9 cellular contexts compared by ENCODE assay signal in the genomic region with DNA sequence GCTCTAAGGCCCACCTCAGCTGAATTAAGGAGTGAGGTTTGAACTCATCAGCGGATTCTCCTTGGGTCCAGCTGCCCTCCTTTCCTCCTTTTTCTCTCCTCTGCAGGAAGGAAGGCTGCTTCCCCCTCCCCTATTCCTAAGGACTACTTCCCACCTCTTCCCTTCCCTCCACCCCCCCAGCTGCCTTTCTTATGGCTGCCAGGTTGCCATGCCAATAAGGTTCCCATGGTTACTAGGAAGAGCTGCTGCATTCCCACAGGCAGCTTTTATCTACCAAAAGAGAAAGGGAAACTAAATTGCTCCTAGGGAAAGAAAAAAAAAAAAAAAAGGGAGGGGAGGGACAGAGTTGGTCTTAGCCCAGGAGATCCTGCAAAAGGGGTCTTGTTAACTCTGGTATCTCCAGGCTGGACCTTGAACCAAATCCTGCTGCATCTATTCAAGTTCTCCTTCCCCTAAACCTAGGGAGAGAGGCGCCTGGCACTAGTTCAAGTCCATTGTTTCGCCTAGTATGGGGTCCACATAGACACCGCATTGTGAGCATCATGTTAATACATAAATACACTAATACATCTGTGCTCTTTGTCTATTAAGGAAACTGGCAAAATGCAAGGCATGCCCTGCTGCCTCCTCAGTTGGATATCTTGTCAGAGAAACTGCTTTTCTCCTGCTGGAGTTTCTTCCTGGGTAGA. TPM values are rescaled to one million over a fixed set of nuclear protein-coding genes. Genes with fewer than 3 reads are reported as not detected.
DNase-seq lines count a peak whose midpoint lies in the region; ATAC-seq, FAIRE-seq and TF ChIP-seq lines count a peak whose summit lies in the region.
"Had no signal": no experiment of that assay in that cellular context is flagged by ENCODE, and none has a peak within 500 bp of the region (broad histone marks: within the 10 kb centered on the region; RNA-seq: fewer than 3 reads in every experiment).

No MANE protein-coding gene starts in this region.

- peak overlapping the region; percentile 12 for H3K4me3 ChIP-seq in skeletal muscle cell (ENCODE audit: low read depth, low read length)

- DNase-seq in NCI-H2171 treated with DMSO at 0.1 percent for 48 hours (lab: John Stamatoyannopoulos, UW) (peak; percentile 10), NCI-H2171 (lab: John Stamatoyannopoulos, UW) (no peak), SK-MEL-5 (ENCODE audit: low read depth, low spot score) (peak; percentile 47), head of caudate nucleus (peak; percentile 37 to 95 (median 73)), skeletal muscle cell (ENCODE audit: low read depth) (peak; percentile 56), D721Med (ENCODE audit: insufficient read length, low spot score) (no peak), KG1 (lab: John Stamatoyannopoulos, UW) (no peak)
- DNase-seq: naive B cell had no signal

- intact Hi-C loops in head of caudate nucleus (cut with DNase I): no loop called here

- no peak for FAIRE-seq in D721Med (lab: Jason Lieb, UNC)

- in situ Hi-C loops in SK-MEL-5 (cut with HindIII; ENCODE audit: low pct_unique_long_range_greater_than_20kb, low sequenced_read_pairs): no loop called here

- TF ChIP-seq CTCF in D721Med (IDR thresholded peaks at IDR 0.05; ENCODE audit: insufficient read depth, missing control alignments): no peak

- no peak for ATAC-seq in HG03139 (IDR thresholded peaks at IDR 0.05; ENCODE audit: unreplicated experiment)

RNA-seq across cellular contexts. Expression of a gene that starts 21.2 kb away (rescaled TPM):
- total RNA-seq in SK-MEL-5 (2014; rRNA removed; shearing (Covaris generic)): 1.6 and 2.2 TPM in 2 replicates
- polyA plus RNA-seq in SK-MEL-5 (2015; cell fraction: cytosol; rRNA removed): 4.0 and 6.6 TPM in 2 replicates
- polyA plus RNA-seq in SK-MEL-5 (2015; cell fraction: nucleus; rRNA removed): 0.60 TPM in 1 of 2 replicates, not detected in the other

RNA-seq across cellular contexts. Expression of a gene that starts 52.0 kb away (rescaled TPM):
- 92.5 and 96.1 TPM in 2 replicates for total RNA-seq in SK-MEL-5 (2014; rRNA removed; shearing (Covaris generic))
- polyA plus RNA-seq in SK-MEL-5 (2015; cell fraction: cytosol; rRNA removed): 127 and 167 TPM in 2 replicates
- polyA plus RNA-seq in SK-MEL-5 (2015; cell fraction: nucleus; rRNA removed): 47.0 and 60.9 TPM in 2 replicates

Comparison
In these comparisons a context has a peak if more than half of its experiments do, and no peak if none do; other contexts are left out.
1. DNase-seq: peak in NCI-H2171 treated with DMSO at 0.1 percent for 48 hours (single experiment), SK-MEL-5 (single experiment), head of caudate nucleus (42 of 42) and skeletal muscle cell (single experiment); none in NCI-H2171 (single experiment), D721Med (single experiment) and KG1 (single experiment).